Comparison of ENCODE assay signal across 20 cellular contexts in genomic region chr5:88092358-88092757, GRCh38.
"Had no signal": no experiment of that assay in that cellular context is flagged by ENCODE, and none has a peak within 500 bp of the region (broad histone marks: within the 10 kb centered on the region; RNA-seq: fewer than 3 reads in every experiment).

No MANE protein-coding gene starts in this region.

- DNase-seq: activated CD4-positive, alpha-beta T cell treated with anti-CD3 and anti-CD28 coated beads for 48 hours; activated CD8-positive, alpha-beta memory T cell treated with anti-CD3 and anti-CD28 coated beads, Interleukin-2, amount 50 U/mL, for 4 hours; activated CD8-positive, alpha-beta T cell treated with anti-CD3 and anti-CD28 coated beads, Interleukin-2, amount 10 ng/mL, durations not matched to agents 7 days and 5 days; activated gamma-delta T cell treated with Interleukin-2 at 50 U/mL for 16 hours; activated T-cell treated with anti-CD3 and anti-CD28 coated beads, Interleukin-2, amount 50 U/mL, for 48 hours; amniotic stem cell; body of pancreas; central memory CD4-positive, alpha-beta T cell; esophagus squamous epithelium; kidney; left lung; mammary epithelial cell; naive thymus-derived CD8-positive, alpha-beta T cell; stimulated activated CD4-positive, alpha-beta T cell treated with anti-CD3 and anti-CD28 coated beads, Interleukin-4, amount 100 ng/mL, for 24 hours; stimulated activated naive CD4-positive, alpha-beta T cell; T-helper 2 cell had no signal

- H3K4me1 ChIP-seq: body of pancreas, esophagus squamous epithelium, left lung, right atrium auricular region had no signal

- H3K36me3 ChIP-seq: esophagus squamous epithelium, left lung, neutrophil, right atrium auricular region, tibial nerve had no signal

- H3K27ac ChIP-seq: body of pancreas, coronary artery, esophagus squamous epithelium, left lung, neutrophil, right atrium auricular region, tibial nerve had no signal

- H3K4me3 ChIP-seq: body of pancreas, coronary artery, esophagus squamous epithelium, left lung, right atrium auricular region, tibial nerve had no signal

- H3K27me3 ChIP-seq: body of pancreas, esophagus squamous epithelium, left lung, neutrophil, right atrium auricular region, tibial nerve had no signal

- H3K9me3 ChIP-seq: body of pancreas, esophagus squamous epithelium, left lung, neutrophil, right atrium auricular region, tibial nerve had no signal
